In genomic region chr19:49520705-49521319, GRCh38 we compare ENCODE assay signal across 16 cellular contexts. TPM values are rescaled to one million over a fixed set of nuclear protein-coding genes. Genes with fewer than 3 reads are reported as not detected.
DNase-seq lines count a peak whose midpoint lies in the region; ATAC-seq and TF ChIP-seq lines count a peak whose summit lies in the region.
"Had no signal": no experiment of that assay in that cellular context is flagged by ENCODE, and none has a peak within 500 bp of the region (broad histone marks: within the 10 kb centered on the region; RNA-seq: fewer than 3 reads in every experiment).

No MANE protein-coding gene starts in this region.

- H3K36me3 Mint-ChIP-seq in mesothelial cell of epicardium: peaks cover 37% of the 10 kb centered on the region

- H3K27ac ChIP-seq in temporal lobe (ENCODE audit: low read depth, low read length): peak overlapping the region; percentile 44
- H3K27ac ChIP-seq: epithelial cell of prostate, PC-9 had no signal

- H3K4me1 Mint-ChIP-seq in mesothelial cell of epicardium: peaks cover 1% of the 10 kb centered on the region

- DNase-seq in left ventricle myocardium superior (no peak), mesothelial cell of epicardium (ENCODE audit: low spot score in 2 of 2, unreplicated experiment in 2 of 2) (no peak)
- DNase-seq: activated CD4-positive, alpha-beta T cell treated with anti-CD3 and anti-CD28 coated beads, Interleukin-2, amount 50 U/mL, for 4 hours; activated gamma-delta T cell; CD8-positive, alpha-beta T cell; GF-D8; mesendoderm; NCI-H2227 treated with DMSO at 0.1 percent for 48 hours; PC-9; stimulated activated CD4-positive, alpha-beta T cell treated with anti-CD3 and anti-CD28 coated beads, Interleukin-2, amount 100 ng/mL, for 48 hours; stimulated activated naive CD4-positive, alpha-beta T cell had no signal

- peak; percentile 71 for ATAC-seq in left ventricle myocardium superior
- ATAC-seq in GM21723 (IDR thresholded peaks at IDR 0.05; ENCODE audit: unreplicated experiment): no peak
- ATAC-seq: CD8-positive, alpha-beta T cell; HCT116 had no signal

- H3K27me3 Mint-ChIP-seq in mesothelial cell of epicardium (ENCODE audit: low read depth): no peaks in the 10 kb centered on the region

- no peak overlapping the region for H3K27ac Mint-ChIP-seq in mesothelial cell of epicardium
- H3K27ac Mint-ChIP-seq: CD8-positive, alpha-beta T cell; T-helper 1 cell treated with Interleukin-12 subunit alpha and Interleukin-12 subunit beta and Interleukin-4 antibody, amounts not matched to agents 30 μg/mL and 1 μg/mL, for 36 hours had no signal

- H3K9me3 Mint-ChIP-seq in mesothelial cell of epicardium: no peaks in the 10 kb centered on the region
- H3K9me3 Mint-ChIP-seq: CD8-positive, alpha-beta T cell; T-helper 1 cell treated with Interleukin-12 subunit alpha and Interleukin-12 subunit beta and Interleukin-4 antibody, amounts not matched to agents 30 μg/mL and 1 μg/mL, for 36 hours had no signal

- no peak overlapping the region for H3K4me3 Mint-ChIP-seq in mesothelial cell of epicardium
- H3K4me3 Mint-ChIP-seq: CD8-positive, alpha-beta T cell; T-helper 1 cell treated with Interleukin-12 subunit alpha and Interleukin-12 subunit beta and Interleukin-4 antibody, amounts not matched to agents 30 μg/mL and 1 μg/mL, for 36 hours had no signal

- intact Hi-C loops in left ventricle myocardium superior (cut with micrococcal nuclease): no loop called here

- no peak for TF ChIP-seq CTCF in mesothelial cell of epicardium (IDR thresholded peaks at IDR 0.05; ENCODE audit: unreplicated experiment)

RNA-seq across cellular contexts. Expression of gene RCN3, which starts 7.0 kb away (rescaled TPM):
- total RNA-seq in left ventricle myocardium superior (8.5 TPM), temporal lobe (2.5 TPM), mesothelial cell of epicardium (30.3 to 35.1 TPM (median 31.1 TPM) in 3 replicates)

RNA-seq across cellular contexts. Expression of gene FCGRT, which starts 8.4 kb away (rescaled TPM):
- total RNA-seq in left ventricle myocardium superior: 84.7 TPM
- total RNA-seq in temporal lobe: 16.2 TPM
- 121 to 132 TPM (median 127 TPM) in 3 replicates for total RNA-seq in mesothelial cell of epicardium

RNA-seq across cellular contexts. Expression of gene RPS11, which starts 24.6 kb away (rescaled TPM):
- total RNA-seq in left ventricle myocardium superior (1,034 TPM), temporal lobe (4,583 TPM), mesothelial cell of epicardium (2,052 to 2,151 TPM (median 2,132 TPM) in 3 replicates)

RNA-seq across cellular contexts. Expression of gene RPL13A, which starts 33.4 kb away (rescaled TPM):
- total RNA-seq in left ventricle myocardium superior (1,289 TPM), temporal lobe (1,467 TPM), mesothelial cell of epicardium (2,869 to 2,959 TPM (median 2,954 TPM) in 3 replicates)

RNA-seq across cellular contexts. Expression of gene FLT3LG, which starts 46.8 kb away (rescaled TPM):
- 5.9 TPM for total RNA-seq in left ventricle myocardium superior
- 0.25 TPM for total RNA-seq in temporal lobe
- 1.8 to 2.4 TPM (median 2.0 TPM) in 3 replicates for total RNA-seq in mesothelial cell of epicardium
